In genomic region chr17:80124351-80124981, GRCh38 we compare ENCODE assay signal across 10 cellular contexts. TPM values are rescaled to one million over a fixed set of nuclear protein-coding genes. Genes with fewer than 3 reads are reported as not detected.
DNase-seq lines count a peak whose midpoint lies in the region; ATAC-seq and TF ChIP-seq lines count a peak whose summit lies in the region.
"Had no signal": no experiment of that assay in that cellular context is flagged by ENCODE, and none has a peak within 500 bp of the region (broad histone marks: within the 10 kb centered on the region; RNA-seq: fewer than 3 reads in every experiment).

No MANE protein-coding gene starts in this region.

- H3K27me3 Mint-ChIP-seq in stimulated activated naive B cell treated with anti-CD40 and anti-IgM and Interleukin-4, amounts not matched to agents 10 μg/mL and 1 μg/mL and 100 μg/mL, for 72 hours = peaks cover 0 to 19% of the 10 kb centered on the region in 2 donors

- H3K4me1 ChIP-seq in colonic mucosa (no peaks in the 10 kb centered on the region), osteoblast (ENCODE audit: insufficient read depth, low read length) (peaks cover 6% of the 10 kb centered on the region)

- H3K27me3 ChIP-seq in colonic mucosa = no peaks in the 10 kb centered on the region
- peaks cover 7% of the 10 kb centered on the region for H3K27me3 ChIP-seq in osteoblast (ENCODE audit: insufficient read depth, low read length)

- no peak overlapping the region for H3K27ac Mint-ChIP-seq in stimulated activated naive B cell treated with anti-CD40 and anti-IgM and Interleukin-4, amounts not matched to agents 10 μg/mL and 1 μg/mL and 100 μg/mL, for 72 hours
- H3K27ac Mint-ChIP-seq: dendritic cell treated with granulocyte-macrophage colony-stimulating factor and Interleukin-4, amounts not matched to agents 40 ng/mL and 50 ng/mL, for 4 days had no signal

- H3K4me2 ChIP-seq in osteoblast (ENCODE audit: insufficient read depth, low read length) = no peak overlapping the region

- H3K4me3 ChIP-seq in colonic mucosa = no peak overlapping the region
- no peak overlapping the region for H3K4me3 ChIP-seq in osteoblast (ENCODE audit: insufficient read depth, low read length)

- H3K36me3 ChIP-seq in colonic mucosa (no peaks in the 10 kb centered on the region), osteoblast (ENCODE audit: insufficient read depth, low read length) (no peaks in the 10 kb centered on the region)

- no peak overlapping the region for H3K27ac ChIP-seq in colonic mucosa
- H3K27ac ChIP-seq in osteoblast (ENCODE audit: low read depth, low read length) = no peak overlapping the region

- no peaks in the 10 kb centered on the region for H3K4me1 Mint-ChIP-seq in stimulated activated naive B cell treated with anti-CD40 and anti-IgM and Interleukin-4, amounts not matched to agents 10 μg/mL and 1 μg/mL and 100 μg/mL, for 72 hours

- DNase-seq in NCI-H146 treated with DMSO at 0.1 percent for 48 hours (lab: John Stamatoyannopoulos, UW; ENCODE audit: unreplicated experiment) = peak; percentile 54
- no peak for DNase-seq in colonic mucosa
- DNase-seq in osteoblast (ENCODE audit: insufficient read length, low spot score, missing footprints) = peak; percentile 84
- no peak for DNase-seq in stimulated activated naive B cell treated with anti-CD40 and anti-IgM and Interleukin-4, amounts not matched to agents 10 μg/mL and 1 μg/mL and 100 μg/mL, for 72 hours
- DNase-seq in NOMO-1 treated with dmso at 0.1 percent for 144 hours (lab: John Stamatoyannopoulos, UW; ENCODE audit: unreplicated experiment) = no peak

- ATAC-seq in stimulated activated naive B cell treated with anti-CD40 and anti-IgM and Interleukin-4, amounts not matched to agents 10 μg/mL and 1 μg/mL and 100 μg/mL, for 72 hours (replicated peaks) = no peak
- no peak for ATAC-seq in GM19328 (IDR thresholded peaks at IDR 0.05; ENCODE audit: unreplicated experiment)
- no peak for ATAC-seq in GM18502 (IDR thresholded peaks at IDR 0.05; ENCODE audit: poor library complexity, unreplicated experiment)

- H3K9me3 Mint-ChIP-seq in stimulated activated naive B cell treated with anti-CD40 and anti-IgM and Interleukin-4, amounts not matched to agents 10 μg/mL and 1 μg/mL and 100 μg/mL, for 72 hours = no peaks in the 10 kb centered on the region
- H3K9me3 Mint-ChIP-seq: dendritic cell treated with granulocyte-macrophage colony-stimulating factor and Interleukin-4, amounts not matched to agents 40 ng/mL and 50 ng/mL, for 4 days had no signal

- H3K79me2 ChIP-seq in osteoblast (ENCODE audit: insufficient read depth, low read length) = no peaks in the 10 kb centered on the region

- no peak overlapping the region for H2AFZ ChIP-seq in osteoblast (ENCODE audit: low read length)

- H3K9ac ChIP-seq in colonic mucosa (ENCODE audit: low read depth in 2 of 2, low read length in 2 of 2) = no peak overlapping the region

- no peaks in the 10 kb centered on the region for H3K36me3 Mint-ChIP-seq in stimulated activated naive B cell treated with anti-CD40 and anti-IgM and Interleukin-4, amounts not matched to agents 10 μg/mL and 1 μg/mL and 100 μg/mL, for 72 hours

- no peak overlapping the region for H3K4me3 Mint-ChIP-seq in stimulated activated naive B cell treated with anti-CD40 and anti-IgM and Interleukin-4, amounts not matched to agents 10 μg/mL and 1 μg/mL and 100 μg/mL, for 72 hours
- H3K4me3 Mint-ChIP-seq: dendritic cell treated with granulocyte-macrophage colony-stimulating factor and Interleukin-4, amounts not matched to agents 40 ng/mL and 50 ng/mL, for 4 days had no signal

- intact Hi-C loops in colonic mucosa (cut with DNase I) = no loop called here

- no peaks in the 10 kb centered on the region for H4K20me1 ChIP-seq in osteoblast (ENCODE audit: insufficient read depth, low read length)

- TF ChIP-seq CTCF in GM12872 (IDR thresholded peaks at IDR 0.05; ENCODE audit: insufficient read depth, low read depth, low read length) (peak; percentile 53), colonic mucosa (IDR thresholded peaks at IDR 0.05) (peak; percentile 41), osteoblast (IDR thresholded peaks at IDR 0.05; ENCODE audit: extremely low read depth, low read depth, low read length) (peak; percentile 56)

- H3K9me3 ChIP-seq in colonic mucosa (no peaks in the 10 kb centered on the region), osteoblast (ENCODE audit: low read depth, low read length) (no peaks in the 10 kb centered on the region)

RNA-seq across cellular contexts. Expression of gene EIF4A3, which starts 22.5 kb away (rescaled TPM):
- 100 to 1,000 TPM in 1 of 2 donors, 10 to 100 TPM in 1; 99.8 to 114 TPM for total RNA-seq in colonic mucosa
- 44.5 and 46.3 TPM in 2 replicates for total RNA-seq in osteoblast

RNA-seq across cellular contexts. Expression of gene GAA, which starts 23.1 kb away (rescaled TPM):
- 10 to 100 TPM; 34.0 to 59.4 TPM for total RNA-seq in colonic mucosa
- total RNA-seq in osteoblast = 76.7 and 91.3 TPM in 2 replicates

RNA-seq across cellular contexts. Expression of gene CARD14, which starts 45.4 kb away (rescaled TPM):
- total RNA-seq in colonic mucosa = under 1 TPM; 0.29 to 0.54 TPM
- total RNA-seq in osteoblast = not detected in 2 replicates
- total RNA-seq: HT1080 had no signal

Comparison
In these comparisons a context has a peak if more than half of its experiments do, and no peak if none do; other contexts are left out.
1. DNase-seq: peak in NCI-H146 treated with DMSO at 0.1 percent for 48 hours (single experiment) and osteoblast (single experiment); none in colonic mucosa (single experiment), stimulated activated naive B cell treated with anti-CD40 and anti-IgM and Interleukin-4, amounts not matched to agents 10 μg/mL and 1 μg/mL and 100 μg/mL, for 72 hours (single experiment) and NOMO-1 treated with dmso at 0.1 percent for 144 hours (single experiment).
2. Peak in every context shown above with its lines, with median percentiles within 50 percentile points of each other: CTCF ChIP-seq.